18 cellular contexts compared by ENCODE assay signal in the genomic region with DNA sequence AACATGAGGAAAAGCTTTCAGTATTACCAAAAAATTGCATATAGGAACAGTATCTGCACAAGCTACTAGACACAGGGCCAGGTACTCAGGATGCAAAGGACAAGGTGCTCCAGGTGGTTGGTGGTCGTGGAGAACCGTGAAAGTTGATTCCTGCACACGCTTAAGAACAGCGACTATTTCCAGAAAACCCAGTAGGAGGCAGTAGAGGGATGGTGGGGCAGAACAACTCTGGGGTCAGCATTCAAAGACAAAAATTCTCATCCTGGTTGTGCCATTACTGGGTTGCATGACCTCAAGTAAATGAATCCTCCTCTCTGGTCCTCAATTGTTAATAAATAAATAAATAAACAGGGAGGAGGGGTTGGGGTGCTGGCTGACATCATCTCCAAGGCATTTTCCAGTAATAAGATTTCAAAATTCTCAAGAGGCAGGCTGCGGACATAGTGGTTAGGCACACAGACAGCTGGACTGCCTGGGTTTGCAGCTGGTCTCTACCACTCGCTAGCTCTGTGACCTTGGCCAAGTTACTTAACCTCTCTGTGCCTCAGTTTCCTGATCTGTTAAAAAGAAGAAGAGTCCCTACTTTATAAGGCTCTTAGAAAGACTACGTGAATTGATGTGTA.
DNase-seq lines count a peak whose midpoint lies in the region; ATAC-seq, FAIRE-seq and TF ChIP-seq lines count a peak whose summit lies in the region.
"Had no signal": no experiment of that assay in that cellular context is flagged by ENCODE, and none has a peak within 500 bp of the region (broad histone marks: within the 10 kb centered on the region; RNA-seq: fewer than 3 reads in every experiment).

No MANE protein-coding gene starts in this region.

- H3K27me3 Mint-ChIP-seq in T-cell = peaks cover 47 to 53% of the 10 kb centered on the region in 2 donors

- H3K9me1 ChIP-seq in K562 (ENCODE audit: control insufficient read depth, insufficient read depth, low read length) = no peaks in the 10 kb centered on the region

- no peak overlapping the region for H3K4me3 ChIP-seq in K562
- H3K4me3 ChIP-seq: A549, dorsolateral prefrontal cortex, GM23248, lung, suprapubic skin had no signal

- no peaks in the 10 kb centered on the region for H3K79me2 ChIP-seq in K562 (ENCODE audit: control insufficient read depth, insufficient read depth, low read length)

- H3K9me3 ChIP-seq in K562 (replicated peaks; ENCODE audit: control insufficient read depth, insufficient read depth, low read depth, low read length) = no peaks in the 10 kb centered on the region
- H3K9me3 ChIP-seq: A549, suprapubic skin had no signal

- intact Hi-C loops in K562 (cut with micrococcal nuclease) = loop anchor here (1.0 kb wide), 1 partner anchor 76 kb away; no protein-coding TSS in a partner anchor
- intact Hi-C loops in posterior vena cava (cut with DNase I) = no loop called here

- TF ChIP-seq RAD21 in K562 (CRISPR knock-in tag; conservative IDR thresholded peaks at IDR 0.05 in 1 of 2, IDR thresholded peaks at IDR 0.05 in 1 of 2) = peak in 1 of 2 experiments; percentile 27; a peak in 1 of 4 replicates

- H3K27ac Mint-ChIP-seq in T-cell = no peak overlapping the region
- H3K27ac Mint-ChIP-seq: activated naive CD8-positive, alpha-beta T cell; CD8-positive, alpha-beta memory T cell had no signal

- peak; percentile 55 for ATAC-seq in K562
- no peak for ATAC-seq in T-cell (replicated peaks in 1 of 4)
- ATAC-seq in GM18511 (IDR thresholded peaks at IDR 0.05; ENCODE audit: unreplicated experiment) = no peak

- H3K36me3 ChIP-seq in K562 (ENCODE audit: control insufficient read depth, insufficient read depth, low read length) = peaks cover 8% of the 10 kb centered on the region; the same call in 1 of the 3 replicates
- H3K36me3 ChIP-seq: suprapubic skin had no signal

- BruUV-seq in K562 (replicated peaks; lab: Mats Ljungman, UMichigan) = no TSS peak

- no peak overlapping the region for H3K27ac ChIP-seq in K562 (ENCODE audit: extremely low read depth, low read depth, low read length)
- H3K27ac ChIP-seq: A549, dorsolateral prefrontal cortex, GM23248, suprapubic skin had no signal

- DNase-seq in NCI-H82 (lab: John Stamatoyannopoulos, UW) (peak; percentile 28), NCI-H82 treated with DMSO at 0.1 percent for 48 hours (lab: John Stamatoyannopoulos, UW; ENCODE audit: unreplicated experiment) (no peak), KBM-7 (peak; percentile 29), K562 (ENCODE audit: extremely low read depth in 1 of 4, low spot score in 3 of 4) (peak in 2 of 4 experiments; percentile 20 to 33), posterior vena cava (ENCODE audit: low spot score) (peak; percentile 13), T-cell (no peak), hepatic stellate cell (ENCODE audit: low spot score) (no peak)
- DNase-seq: activated CD4-positive, alpha-beta T cell treated with anti-CD3 and anti-CD28 coated beads for 1 hour; CD8-positive, alpha-beta memory T cell; NCI-H524 treated with DMSO at 0.1 percent for 48 hours had no signal

- no peaks in the 10 kb centered on the region for H3K27me3 ChIP-seq in K562 (ENCODE audit: control insufficient read depth in 2 of 2, insufficient read depth in 2 of 2, low read length in 2 of 2)

- no peak for FAIRE-seq in K562 (lab: Jason Lieb, UNC)
- FAIRE-seq: A549 had no signal

- TF ChIP-seq POLR2A in K562 (conservative IDR thresholded peaks at IDR 0.05) = no peak

- H3K9ac ChIP-seq in K562 (ENCODE audit: insufficient read depth in 1 of 2, low read depth in 2 of 2, low read length in 2 of 2) = no peak overlapping the region
- H3K9ac ChIP-seq: GM23248 had no signal

- POLR2A ChIA-PET in K562 (lab: Yijun Ruan, JAX) (interaction anchor here (0.6 kb wide), 2 partner anchors 74 to 136 kb away, joined by 3 read pairs; no protein-coding TSS in a partner anchor), T-cell (lab: Charles Lee) (no interaction called here)

- CTCF ChIA-PET in K562 (lab: Yijun Ruan, JAX; ENCODE audit: low intra/inter-chr PET ratio) = interaction anchor here (0.7 to 1.4 kb wide), 2 partner anchors 76 to 112 kb away, joined by 3 to 4 read pairs; no protein-coding TSS in a partner anchor
- CTCF ChIA-PET in T-cell (lab: Charles Lee) = no interaction called here

- no peaks in the 10 kb centered on the region for H3K36me3 Mint-ChIP-seq in T-cell
- H3K36me3 Mint-ChIP-seq: activated naive CD8-positive, alpha-beta T cell; CD8-positive, alpha-beta memory T cell had no signal

- H3K9me3 Mint-ChIP-seq in T-cell = no peaks in the 10 kb centered on the region
- H3K9me3 Mint-ChIP-seq: CD8-positive, alpha-beta memory T cell; neural crest cell had no signal

- H3K4me1 Mint-ChIP-seq in T-cell = peaks cover 2 to 3% (median 3%) of the 10 kb centered on the region in 3 donors
- H3K4me1 Mint-ChIP-seq: neural crest cell had no signal

- H2AFZ ChIP-seq in K562 (ENCODE audit: low read depth, low read length) = no peak overlapping the region
- H2AFZ ChIP-seq: GM23248 had no signal

- H3K4me3 Mint-ChIP-seq in T-cell = no peak overlapping the region
- H3K4me3 Mint-ChIP-seq: activated naive CD8-positive, alpha-beta T cell; CD8-positive, alpha-beta memory T cell had no signal

- H3K4me2 ChIP-seq in K562 (ENCODE audit: insufficient read depth, low read length) = 0 out of 2 replicates have a peak overlapping the region, but pooled peaks have one; percentile 17
- H3K4me2 ChIP-seq: A549 had no signal

- no peak for TF ChIP-seq EP300 in K562 (IDR thresholded peaks at IDR 0.05; ENCODE audit: low read length)

- peak in 2 of 3 experiments; percentile 42 to 47; a peak in 4 of 6 replicates for TF ChIP-seq CTCF in K562 (IDR thresholded peaks at IDR 0.05 in 2 of 3, conservative IDR thresholded peaks at IDR 0.05 in 1 of 3; ENCODE audit: insufficient read depth in 2 of 3, low read depth in 1 of 3, low read length in 3 of 3)

- peaks cover 0 to 2% of the 10 kb centered on the region in 2 experiments; a peak in 2 of 5 replicates for H3K4me1 ChIP-seq in K562 (replicated peaks in 1 of 2; ENCODE audit: control insufficient read depth in 2 of 2, insufficient read depth in 2 of 2, low read length in 2 of 2)
- H3K4me1 ChIP-seq: A549 had no signal

- peaks cover 9% of the 10 kb centered on the region for H4K20me1 ChIP-seq in K562 (replicated peaks; ENCODE audit: control insufficient read depth, insufficient read depth, low read length)

- in situ Hi-C loops in KBM-7 (cut with MboI; ENCODE audit: low pct_unique_long_range_greater_than_20kb, low sequenced_read_pairs) (no loop called here), K562 (cut with MboI) (loop anchor here (10.0 to 25.0 kb wide), 2 partner anchors 79 to 743 kb away; no protein-coding TSS in a partner anchor)

- 46% methylated on average over 7 of the region's 7 CpGs for WGBS in K562 (ENCODE audit: insufficient coverage, low coverage, missing lambda C conversion rate)

TF ChIP-seq in K562, 482 proteins besides CTCF, POLR2A, EP300 and RAD21:
- TF ChIP-seq HSF4 (CRISPR knock-in tag; IDR thresholded peaks at IDR 0.05; ENCODE audit: borderline replicate concordance) = no peak
- no peak for TF ChIP-seq MYBL2 (IDR thresholded peaks at IDR 0.05; ENCODE audit: low read depth)
- TF ChIP-seq MYBL2 (CRISPR knock-in tag; IDR thresholded peaks at IDR 0.05; ENCODE audit: borderline replicate concordance) = no peak
- peak; percentile 18 for TF ChIP-seq RBM25 (IDR thresholded peaks at IDR 0.05; ENCODE audit: low read depth, low read length, severe bottlenecking)

Comparison
In these comparisons a context has a peak if more than half of its experiments do, and no peak if none do; other contexts are left out.
1. DNase-seq: peak in NCI-H82 (single experiment), KBM-7 (single experiment) and posterior vena cava (single experiment); none in NCI-H82 treated with DMSO at 0.1 percent for 48 hours (single experiment), T-cell (0 of 34) and hepatic stellate cell (single experiment).